Comparison of ENCODE assay signal across 8 cellular contexts in genomic region chr7:55696151-55696805, GRCh38.
A peak's percentile ranks its signal among the peaks of the same experiment; 100 is the strongest.
DNase-seq lines count a peak whose midpoint lies in the region; TF ChIP-seq lines count a peak whose summit lies in the region.
"Not testable (repeated sequence)": the region's sequence is repeated elsewhere in the genome, so short reads cannot be mapped to it uniquely, and the experiment has no call there.

No MANE protein-coding gene starts in this region.

- not testable (repeated sequence) for H3K4me3 ChIP-seq in Jurkat, Clone E6-1 (ENCODE audit: low read length); SK-N-SH (ENCODE audit: low read depth in 2 of 2, low read length in 1 of 2); fibroblast of villous mesenchyme (ENCODE audit: low read depth, low read length); mesenchymal stem cell (ENCODE audit: insufficient read depth in 1 of 2, low read depth in 1 of 2, low read length in 2 of 2); skeletal muscle cell (ENCODE audit: low read depth, low read length)

- POLR2A ChIA-PET in SK-N-SH (lab: Yijun Ruan, JAX), result not testable (repeated sequence)

- H3K36me3 ChIP-seq in SK-N-SH (replicated peaks in 1 of 2; ENCODE audit: control insufficient read depth in 1 of 2, insufficient read depth in 2 of 2, low read length in 1 of 2); mesenchymal stem cell (ENCODE audit: control insufficient read depth in 1 of 2, insufficient read depth in 2 of 2, low read depth in 1 of 2, low read length in 2 of 2): not testable (repeated sequence)

- not testable (repeated sequence) for H3K27me3 ChIP-seq in SK-N-SH (ENCODE audit: insufficient read depth); mesenchymal stem cell (ENCODE audit: control insufficient read depth in 1 of 2, insufficient read depth in 1 of 2, low read length in 2 of 2)

- H3K79me2 ChIP-seq in SK-N-SH (ENCODE audit: insufficient read depth), result not testable (repeated sequence)

- H4K8ac ChIP-seq in mesenchymal stem cell (ENCODE audit: low read length), result not testable (repeated sequence)

- H3K14ac ChIP-seq in mesenchymal stem cell (ENCODE audit: low read length in 2 of 2), result not testable (repeated sequence)

- not testable (repeated sequence) for H3K9ac ChIP-seq in SK-N-SH; mesenchymal stem cell (ENCODE audit: low read length)

- not testable (repeated sequence) for H3K4ac ChIP-seq in mesenchymal stem cell (ENCODE audit: low read depth in 1 of 2, low read length in 2 of 2)

- H3K79me1 ChIP-seq in mesenchymal stem cell (replicated peaks; ENCODE audit: low read length, poor library complexity, severe bottlenecking), result not testable (repeated sequence)

- H3K23ac ChIP-seq in mesenchymal stem cell (ENCODE audit: low read length in 2 of 2), result not testable (repeated sequence)

- H2BK5ac ChIP-seq in mesenchymal stem cell (ENCODE audit: low read depth, low read length, poor library complexity, severe bottlenecking), result not testable (repeated sequence)

- not testable (repeated sequence) for H3K4me2 ChIP-seq in SK-N-SH; mesenchymal stem cell (ENCODE audit: low read length, poor library complexity, severe bottlenecking)

- H2AFZ ChIP-seq in SK-N-SH (ENCODE audit: low read depth), result 0 out of 2 replicates have a peak overlapping the region, but pooled peaks have one; percentile 11
- not testable (repeated sequence) for H2AFZ ChIP-seq in mesenchymal stem cell (ENCODE audit: low read depth, low read length)

- not testable (repeated sequence) for H4K20me1 ChIP-seq in SK-N-SH (ENCODE audit: insufficient read depth)

- H2BK120ac ChIP-seq in mesenchymal stem cell (ENCODE audit: low read depth, low read length), result not testable (repeated sequence)

- not testable (repeated sequence) for H3F3A ChIP-seq in SK-N-SH (replicated peaks; ENCODE audit: insufficient read depth)

- not testable (repeated sequence) for H3K18ac ChIP-seq in mesenchymal stem cell (ENCODE audit: low read depth in 1 of 2, low read length in 2 of 2)

- not testable (repeated sequence) for H3K9me3 ChIP-seq in SK-N-SH; mesenchymal stem cell (ENCODE audit: control insufficient read depth, low read length)

- not testable (repeated sequence) for H2AK5ac ChIP-seq in mesenchymal stem cell (ENCODE audit: low read length, severe bottlenecking)

- not testable (repeated sequence) for TF ChIP-seq EP300 in SK-N-SH (IDR thresholded peaks at IDR 0.05; ENCODE audit: borderline replicate concordance in 1 of 2, low read depth in 1 of 2, low read length in 1 of 2)

- H2BK15ac ChIP-seq in mesenchymal stem cell (ENCODE audit: low read depth, poor library complexity, severe bottlenecking), result not testable (repeated sequence)

- CTCF ChIA-PET in SK-N-SH (lab: Yijun Ruan, JAX), result not testable (repeated sequence)

- H2BK12ac ChIP-seq in mesenchymal stem cell (ENCODE audit: low read length in 2 of 2), result not testable (repeated sequence)

- WGBS in SK-N-SH (ENCODE audit: low lambda C conversion rate), result 22% methylated on average over 6 of the region's 6 CpGs
- WGBS in mesenchymal stem cell, result 40% methylated on average over 3 of the region's 6 CpGs

- H4K91ac ChIP-seq in mesenchymal stem cell (ENCODE audit: low read length), result not testable (repeated sequence)

- H3K9me2 ChIP-seq in SK-N-SH, result not testable (repeated sequence)

- not testable (repeated sequence) for H3K4me1 ChIP-seq in SK-N-SH (ENCODE audit: control insufficient read depth in 1 of 2, insufficient read depth in 2 of 2, low read depth in 1 of 2, low read length in 1 of 2); mesenchymal stem cell (ENCODE audit: control insufficient read depth, insufficient read depth, low read depth, low read length)

- peak; percentile 61 for DNase-seq in AG08395 (ENCODE audit: low spot score)
- DNase-seq in EL, result peak; percentile 66
- peak; percentile 2 for DNase-seq in Jurkat, Clone E6-1 (ENCODE audit: low read depth, low spot score)
- DNase-seq in SK-N-SH, result not testable (repeated sequence)
- DNase-seq in dedifferentiated amniotic fluid mesenchymal stem cell (ENCODE audit: extremely low spot score), result peak; percentile 46
- peak; percentile 75 for DNase-seq in fibroblast of villous mesenchyme (ENCODE audit: low read depth)
- peak; percentile 17 for DNase-seq in mesenchymal stem cell
- peak; percentile 17 for DNase-seq in skeletal muscle cell (ENCODE audit: low read depth)

- TF ChIP-seq RAD21 in SK-N-SH (IDR thresholded peaks at IDR 0.05; ENCODE audit: low read length), result not testable (repeated sequence)

- peak overlapping the region in 1 of 2 experiments; percentile 36; a peak in 1 of 4 replicates for H3K27ac ChIP-seq in SK-N-SH (ENCODE audit: low read depth in 2 of 2, low read length in 1 of 2)
- H3K27ac ChIP-seq in mesenchymal stem cell (ENCODE audit: low read length, poor library complexity, severe bottlenecking), result not testable (repeated sequence)

- TF ChIP-seq CTCF in SK-N-SH (IDR thresholded peaks at IDR 0.05); fibroblast of villous mesenchyme (IDR thresholded peaks at IDR 0.05; ENCODE audit: insufficient read depth, low read depth, low read length): not testable (repeated sequence)

TF ChIP-seq in SK-N-SH, 30 proteins besides CTCF, POLR2A, EP300 and RAD21:
- peak; percentile 27 for TF ChIP-seq PBX3 (IDR thresholded peaks at IDR 0.05)
- TF ChIP-seq TCF12 (IDR thresholded peaks at IDR 0.05), result peak; percentile 40; the same call in 1 of the 2 replicates
